In genomic region chr1:32181563-32181962, GRCh38 we compare ENCODE assay signal across 2 cellular contexts.
TF ChIP-seq lines count a peak whose summit lies in the region.

No MANE protein-coding gene starts in this region.

TF ChIP-seq in GM23338, 12 proteins besides CTCF, POLR2A, EP300 and RAD21 (continued from another document):
- TF ChIP-seq ZNF462 (CRISPR knock-in tag; IDR thresholded peaks at IDR 0.05), result no peak

TF ChIP-seq in WTC11, 78 proteins besides CTCF, POLR2A, EP300 and RAD21 (continued from another document):
- TF ChIP-seq ZSCAN18 (CRISPR knock-in tag; IDR thresholded peaks at IDR 0.05) (no peak), MYBL2 (CRISPR knock-in tag; IDR thresholded peaks at IDR 0.05) (no peak), EMX1 (CRISPR knock-in tag; IDR thresholded peaks at IDR 0.05) (no peak), NR3C1 (CRISPR knock-in tag; conservative IDR thresholded peaks at IDR 0.05; ENCODE audit: low read depth) (no peak), CREB1 (CRISPR knock-in tag; IDR thresholded peaks at IDR 0.05) (no peak), MAX (CRISPR knock-in tag; IDR thresholded peaks at IDR 0.05) (no peak), NFYB (CRISPR knock-in tag; conservative IDR thresholded peaks at IDR 0.05; ENCODE audit: low read depth) (no peak), ELF4 (CRISPR knock-in tag; IDR thresholded peaks at IDR 0.05; ENCODE audit: low read depth) (no peak), ZNF532 (CRISPR knock-in tag; IDR thresholded peaks at IDR 0.05; ENCODE audit: borderline replicate concordance) (no peak)
